18 cellular contexts compared by ENCODE assay signal in the genomic region with DNA sequence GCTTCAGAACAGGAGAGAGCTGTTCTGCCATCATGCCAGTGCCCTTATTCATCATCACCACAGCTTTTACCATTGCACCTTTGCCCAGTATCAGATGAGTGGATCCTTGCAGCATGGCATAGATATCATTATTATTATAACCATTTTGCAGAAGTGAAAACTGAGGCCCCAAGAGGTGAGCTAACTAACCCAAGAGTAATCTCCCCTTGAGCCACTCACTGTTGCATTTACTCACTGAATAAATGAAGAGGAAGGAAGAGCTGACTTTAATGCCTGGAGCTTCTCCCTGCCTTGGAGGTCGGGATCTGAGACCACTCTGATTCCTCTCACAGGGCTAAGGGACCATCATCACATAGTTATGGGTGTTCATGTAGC. TPM values are rescaled to one million over a fixed set of nuclear protein-coding genes. Genes with fewer than 3 reads are reported as not detected.
DNase-seq lines count a peak whose midpoint lies in the region; ATAC-seq, FAIRE-seq and TF ChIP-seq lines count a peak whose summit lies in the region.
"Had no signal": no experiment of that assay in that cellular context is flagged by ENCODE, and none has a peak within 500 bp of the region (broad histone marks: within the 10 kb centered on the region; RNA-seq: fewer than 3 reads in every experiment).

No MANE protein-coding gene starts in this region.

- ATAC-seq in K562 = no peak
- ATAC-seq: naive thymus-derived CD8-positive, alpha-beta T cell had no signal

- H4K8ac ChIP-seq in mesenchymal stem cell (ENCODE audit: low read length) = no peak overlapping the region

- no peaks in the 10 kb centered on the region; the same call in 1 of the 2 replicates for H4K20me1 ChIP-seq in K562 (replicated peaks; ENCODE audit: control insufficient read depth, insufficient read depth, low read length)
- H4K20me1 ChIP-seq: BLaER1 had no signal

- in situ Hi-C loops in K562 (cut with MboI) = no loop called here

- TF ChIP-seq RAD21 in K562 (CRISPR knock-in tag; conservative IDR thresholded peaks at IDR 0.05 in 1 of 2, IDR thresholded peaks at IDR 0.05 in 1 of 2) = no peak

- H3K4me1 ChIP-seq in K562 (replicated peaks in 1 of 2; ENCODE audit: control insufficient read depth in 2 of 2, insufficient read depth in 2 of 2, low read length in 2 of 2) (no peaks in the 10 kb centered on the region), mesenchymal stem cell (ENCODE audit: control insufficient read depth, insufficient read depth, low read depth, low read length) (peaks cover 11% of the 10 kb centered on the region), thyroid gland (peaks cover 6 to 31% of the 10 kb centered on the region in 2 donors)
- H3K4me1 ChIP-seq in effector memory CD4-positive, alpha-beta T cell (ENCODE audit: control insufficient read depth, insufficient read depth, low read length, poor library complexity, severe bottlenecking) = no peaks in the 10 kb centered on the region
- H3K4me1 ChIP-seq: BLaER1, prostate gland had no signal

- H3K27me3 ChIP-seq in K562 (ENCODE audit: control insufficient read depth in 2 of 2, insufficient read depth in 2 of 2, low read length in 2 of 2) = peaks cover 30 to 41% of the 10 kb centered on the region in 2 experiments; a peak in 4 of 5 replicates
- no peaks in the 10 kb centered on the region for H3K27me3 ChIP-seq in mesenchymal stem cell (ENCODE audit: control insufficient read depth in 1 of 2, insufficient read depth in 1 of 2, low read length in 2 of 2)
- H3K27me3 ChIP-seq in thyroid gland = no peaks in the 10 kb centered on the region
- H3K27me3 ChIP-seq in effector memory CD4-positive, alpha-beta T cell (replicated peaks; ENCODE audit: control insufficient read depth, insufficient read depth, low read length, poor library complexity, severe bottlenecking) = no peaks in the 10 kb centered on the region
- H3K27me3 ChIP-seq: BLaER1, body of pancreas, left lung, MG63 had no signal

- H3K4me3 ChIP-seq in K562 (no peak overlapping the region), mesenchymal stem cell (ENCODE audit: insufficient read depth in 1 of 2, low read depth in 1 of 2, low read length in 2 of 2) (no peak overlapping the region), thyroid gland (replicated peaks in 1 of 3) (no peak overlapping the region)
- H3K4me3 ChIP-seq in effector memory CD4-positive, alpha-beta T cell (ENCODE audit: insufficient read depth, low read depth, low read length, poor library complexity, severe bottlenecking) = no peak overlapping the region
- H3K4me3 ChIP-seq: BLaER1, body of pancreas, left lung, MG63, prostate gland had no signal

- H2BK15ac ChIP-seq in mesenchymal stem cell (ENCODE audit: low read depth, poor library complexity, severe bottlenecking) = no peak overlapping the region

- peak overlapping the region; percentile 58 for H3K4me3 Mint-ChIP-seq in HFFc6
- H3K4me3 Mint-ChIP-seq: activated naive CD4-positive, alpha-beta T cell treated with anti-CD3 and anti-CD28 coated beads, Interleukin-2, amount 10 ng/mL, durations not matched to agents 7 days and 5 days; naive thymus-derived CD8-positive, alpha-beta T cell had no signal

- H3K4me1 Mint-ChIP-seq in HFFc6 (ENCODE audit: low read depth) = peaks cover 48% of the 10 kb centered on the region
- H3K4me1 Mint-ChIP-seq: activated naive CD4-positive, alpha-beta T cell treated with anti-CD3 and anti-CD28 coated beads, Interleukin-2, amount 10 ng/mL, durations not matched to agents 7 days and 5 days; naive thymus-derived CD8-positive, alpha-beta T cell had no signal

- no peak overlapping the region for H2AK5ac ChIP-seq in mesenchymal stem cell (ENCODE audit: low read length, severe bottlenecking)

- CTCF ChIA-PET in K562 (lab: Yijun Ruan, JAX; ENCODE audit: low intra/inter-chr PET ratio) = no interaction called here

- H3K79me1 ChIP-seq in mesenchymal stem cell (replicated peaks; ENCODE audit: low read length, poor library complexity, severe bottlenecking) = peaks cover 22% of the 10 kb centered on the region

- peak overlapping the region in 1 of 2 experiments; percentile 4 for H3K18ac ChIP-seq in mesenchymal stem cell (ENCODE audit: low read depth in 1 of 2, low read length in 2 of 2)

- no peaks in the 10 kb centered on the region for H3K9me3 Mint-ChIP-seq in HFFc6
- H3K9me3 Mint-ChIP-seq: activated naive CD4-positive, alpha-beta T cell treated with anti-CD3 and anti-CD28 coated beads, Interleukin-2, amount 10 ng/mL, durations not matched to agents 7 days and 5 days; naive thymus-derived CD8-positive, alpha-beta T cell had no signal

- no peak overlapping the region for H3K4me2 ChIP-seq in K562 (ENCODE audit: insufficient read depth, low read length)
- no peak overlapping the region for H3K4me2 ChIP-seq in mesenchymal stem cell (ENCODE audit: low read length, poor library complexity, severe bottlenecking)
- H3K4me2 ChIP-seq: BLaER1 had no signal

- no peak overlapping the region for H2AFZ ChIP-seq in K562 (ENCODE audit: low read depth, low read length)
- H2AFZ ChIP-seq in mesenchymal stem cell (ENCODE audit: low read depth, low read length) = no peak overlapping the region

- no peak overlapping the region for H3K14ac ChIP-seq in mesenchymal stem cell (ENCODE audit: low read length in 2 of 2)

- TF ChIP-seq POLR2A in K562 (conservative IDR thresholded peaks at IDR 0.05) (no peak), thyroid gland (IDR thresholded peaks at IDR 0.05) (no peak)

- no peaks in the 10 kb centered on the region for H3K36me3 ChIP-seq in K562 (ENCODE audit: control insufficient read depth, insufficient read depth, low read length)
- H3K36me3 ChIP-seq in mesenchymal stem cell (ENCODE audit: control insufficient read depth in 1 of 2, insufficient read depth in 2 of 2, low read depth in 1 of 2, low read length in 2 of 2) = peaks cover 4 to 10% of the 10 kb centered on the region in 2 experiments
- H3K36me3 ChIP-seq in thyroid gland = no peaks in the 10 kb centered on the region
- no peaks in the 10 kb centered on the region for H3K36me3 ChIP-seq in effector memory CD4-positive, alpha-beta T cell (ENCODE audit: control insufficient read depth, insufficient read depth, low read length)
- H3K36me3 ChIP-seq: BLaER1, left lung, MG63, prostate gland had no signal

- TF ChIP-seq CTCF in HFFc6 (IDR thresholded peaks at IDR 0.05) (no peak), K562 (IDR thresholded peaks at IDR 0.05 in 2 of 3, conservative IDR thresholded peaks at IDR 0.05 in 1 of 3; ENCODE audit: insufficient read depth in 2 of 3, low read depth in 1 of 3, low read length in 3 of 3) (no peak), thyroid gland (IDR thresholded peaks at IDR 0.05) (no peak)

- POLR2A ChIA-PET in K562 (lab: Yijun Ruan, JAX) = interaction anchor here (0.8 to 1.5 kb wide), 3 partner anchors 16 to 45 kb away, joined by 3 to 4 read pairs (median 4); no protein-coding TSS in a partner anchor

- H2BK5ac ChIP-seq in mesenchymal stem cell (ENCODE audit: low read depth, low read length, poor library complexity, severe bottlenecking) = no peak overlapping the region

- H3K23ac ChIP-seq in mesenchymal stem cell (ENCODE audit: low read length in 2 of 2) = no peak overlapping the region

- peaks cover 5% of the 10 kb centered on the region for H3K36me3 Mint-ChIP-seq in HFFc6 (ENCODE audit: low read depth)
- H3K36me3 Mint-ChIP-seq: activated naive CD4-positive, alpha-beta T cell treated with anti-CD3 and anti-CD28 coated beads, Interleukin-2, amount 10 ng/mL, durations not matched to agents 7 days and 5 days; naive thymus-derived CD8-positive, alpha-beta T cell had no signal

- no peak overlapping the region for H2BK12ac ChIP-seq in mesenchymal stem cell (ENCODE audit: low read length in 2 of 2)

- WGBS in K562 (ENCODE audit: insufficient coverage, low coverage, missing lambda C conversion rate) = 10% methylated on average over 1 of the region's 1 CpG
- 86% methylated on average over 1 of the region's 1 CpG for WGBS in mesenchymal stem cell
- WGBS in thyroid gland, 2 donors = 29 to 81% methylated on average over 1 of the region's 1 CpG

- DNase-seq in HFFc6 (no peak), K562 (ENCODE audit: extremely low read depth in 1 of 4, low spot score in 3 of 4) (no peak), mesenchymal stem cell (no peak), thyroid gland (no peak), middle frontal gyrus (ENCODE audit: extremely low spot score, low spot score) (no peak), NAMALWA (ENCODE audit: low spot score) (no peak)
- no peak for DNase-seq in effector memory CD4-positive, alpha-beta T cell
- DNase-seq: activated CD4-positive, alpha-beta T cell treated with anti-CD3 and anti-CD28 coated beads for 48 hours; activated naive CD4-positive, alpha-beta T cell treated with anti-CD3 and anti-CD28 coated beads, Interleukin-2, amount 10 ng/mL, durations not matched to agents 7 days and 5 days; DMS53; naive thymus-derived CD8-positive, alpha-beta T cell; NCI-H187; NCI-H510A had no signal

- H3K79me2 ChIP-seq in K562 (ENCODE audit: control insufficient read depth, insufficient read depth, low read length) = no peaks in the 10 kb centered on the region

- H3K9me3 ChIP-seq in K562 (replicated peaks; ENCODE audit: control insufficient read depth, insufficient read depth, low read depth, low read length) = no peaks in the 10 kb centered on the region
- no peaks in the 10 kb centered on the region for H3K9me3 ChIP-seq in mesenchymal stem cell (ENCODE audit: control insufficient read depth, low read length)
- no peaks in the 10 kb centered on the region for H3K9me3 ChIP-seq in thyroid gland
- no peaks in the 10 kb centered on the region for H3K9me3 ChIP-seq in effector memory CD4-positive, alpha-beta T cell (ENCODE audit: control insufficient read depth, low read length)
- H3K9me3 ChIP-seq: BLaER1, body of pancreas, left lung, MG63, prostate gland had no signal

- FAIRE-seq in K562 (lab: Jason Lieb, UNC) = no peak

- H3K27ac Mint-ChIP-seq in HFFc6 = peak overlapping the region; percentile 83
- H3K27ac Mint-ChIP-seq: activated naive CD4-positive, alpha-beta T cell treated with anti-CD3 and anti-CD28 coated beads, Interleukin-2, amount 10 ng/mL, durations not matched to agents 7 days and 5 days; naive thymus-derived CD8-positive, alpha-beta T cell had no signal

- intact Hi-C loops in K562 (cut with micrococcal nuclease) = no loop called here
- intact Hi-C loops in thyroid gland (cut with DNase I) = no loop called here

- H3K4ac ChIP-seq in mesenchymal stem cell (ENCODE audit: low read depth in 1 of 2, low read length in 2 of 2) = no peak overlapping the region

- H3K9ac ChIP-seq in K562 (ENCODE audit: insufficient read depth in 1 of 2, low read depth in 2 of 2, low read length in 2 of 2) = no peak overlapping the region
- peak overlapping the region; percentile 69 for H3K9ac ChIP-seq in mesenchymal stem cell (ENCODE audit: low read length)
- H3K9ac ChIP-seq: BLaER1 had no signal

- no TSS peak for BruUV-seq in K562 (replicated peaks; lab: Mats Ljungman, UMichigan)

- H3K9me1 ChIP-seq in K562 (ENCODE audit: control insufficient read depth, insufficient read depth, low read length) = no peaks in the 10 kb centered on the region

- no peaks in the 10 kb centered on the region for H3K27me3 Mint-ChIP-seq in HFFc6 (ENCODE audit: insufficient read depth)

- H3K27ac ChIP-seq in K562 (ENCODE audit: extremely low read depth, low read depth, low read length) (no peak overlapping the region), mesenchymal stem cell (ENCODE audit: low read length, poor library complexity, severe bottlenecking) (no peak overlapping the region), thyroid gland (peak overlapping the region in 2 of 3 donors; percentile 41 to 67)
- H3K27ac ChIP-seq in effector memory CD4-positive, alpha-beta T cell (ENCODE audit: insufficient read depth, low read length, poor library complexity, severe bottlenecking) = no peak overlapping the region
- H3K27ac ChIP-seq: BLaER1, prostate gland had no signal

- H4K91ac ChIP-seq in mesenchymal stem cell (ENCODE audit: low read length) = no peak overlapping the region

- no peak overlapping the region for H2BK120ac ChIP-seq in mesenchymal stem cell (ENCODE audit: low read depth, low read length)

- TF ChIP-seq EP300 in K562 (IDR thresholded peaks at IDR 0.05; ENCODE audit: low read length) = no peak

RNA-seq across cellular contexts. Expression of a gene that starts 32.0 kb away (rescaled TPM):
- total RNA-seq in HFFc6 (2021; fragmentation: NEBNext Ultra II Directional; extraction: Animal tissue kit (Norgen Biotek cat#: 25700)) = 1 to 10 TPM; 4.9 to 8.4 (median 6.4) TPM
- total RNA-seq in K562 (2011; cell fraction: chromatin; rRNA removed; ENCODE audit: low replicate concordance) = not detected in 2 replicates
- not detected in 2 replicates for total RNA-seq in K562 (2011; cell fraction: nucleolus; rRNA removed)
- not detected in 2 replicates for total RNA-seq in K562 (2011; cell fraction: nucleoplasm; rRNA removed)
- total RNA-seq in K562 (2014; rRNA removed) (0.04 and 0.05 TPM in 2 replicates), K562 (2014; rRNA removed; fragmentation: Illumina TruSeq; extraction: Trizol) (0.15 TPM in 1 of 2 replicates, not detected in the other), K562 (2015; rRNA removed; fragmentation: Illumina TruSeq; extraction: Trizol) (0.07 and 0.19 TPM in 2 replicates), K562 (2021) (0.04 TPM in 1 of 2 replicates, not detected in the other), thyroid gland (1 to 10 TPM in 3 of 4 donors, not detected in 1; 1.9 to 2.6 (median 2.4) TPM)
- polyA plus RNA-seq in K562 (2011; rRNA removed) (0.07 TPM in 1 of 2 replicates, not detected in the other), K562 (2014; fragmentation: Illumina TruSeq; extraction: Trizol) (0.04 TPM in 1 of 2 replicates, not detected in the other), K562 (2014; fragmentation: Nextera tagmentation; extraction: Ambion mirVana) (under 1 TPM; 0.03 to 0.13 TPM), K562 (2014; rRNA removed) (0.16 TPM in 1 of 2 replicates, not detected in the other)
- 0.01 and 0.03 TPM in 2 replicates for polyA plus RNA-seq in K562 (2011; cell fraction: cytosol; rRNA removed)
- not detected in 2 replicates for polyA plus RNA-seq in K562 (2011; cell fraction: nucleus; rRNA removed)
- polyA plus RNA-seq in K562 (2012) = 0.05 and 0.25 TPM in 2 replicates
- 0.18 TPM in 1 of 2 replicates, not detected in the other for polyA minus RNA-seq in K562 (2011; rRNA and poly(A)+ RNA removed)
- polyA minus RNA-seq in K562 (2011; cell fraction: cytosol; rRNA and poly(A)+ RNA removed) = not detected in 2 replicates
- polyA minus RNA-seq in K562 (2011; cell fraction: nucleus; rRNA and poly(A)+ RNA removed) = not detected in 2 replicates
- polyA plus RNA-seq in mesenchymal stem cell (2013, experiment 1 of 2) = 2.7 TPM
- polyA plus RNA-seq in mesenchymal stem cell (2013, experiment 2 of 2) = 2.5 TPM
- total RNA-seq: naive thymus-derived CD8-positive, alpha-beta T cell had no signal
- polyA plus RNA-seq: naive thymus-derived CD8-positive, alpha-beta T cell had no signal

Comparison
In these comparisons a context has a peak if more than half of its experiments do, and no peak if none do; other contexts are left out.
1. H3K27ac ChIP-seq: peak in thyroid gland (2 of 3); none in K562 (single experiment), mesenchymal stem cell (single experiment) and effector memory CD4-positive, alpha-beta T cell (single experiment).